ENCODE assay signal across 12 cellular contexts in the genomic region with DNA sequence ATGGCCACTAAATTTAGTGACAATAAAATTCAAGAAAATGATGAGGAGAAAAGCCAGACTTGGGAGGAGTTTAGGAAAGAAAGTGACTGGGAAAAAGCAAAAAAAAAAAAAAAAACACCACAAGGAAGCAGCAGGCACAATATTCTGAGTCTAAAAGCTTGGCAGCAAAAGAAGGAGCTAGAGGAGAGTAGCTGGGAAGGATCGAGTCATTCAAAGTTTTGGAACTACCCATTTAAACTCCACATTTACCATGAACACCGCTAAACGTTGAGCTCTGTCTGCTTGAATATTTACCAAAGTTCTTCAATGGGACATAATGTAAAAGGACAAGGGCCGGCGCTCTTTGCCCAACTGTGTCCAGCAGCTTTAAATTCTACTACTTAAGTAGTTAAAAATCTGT.
DNase-seq lines count a peak whose midpoint lies in the region; ATAC-seq, FAIRE-seq and TF ChIP-seq lines count a peak whose summit lies in the region.
"Had no signal": no experiment of that assay in that cellular context is flagged by ENCODE, and none has a peak within 500 bp of the region (broad histone marks: within the 10 kb centered on the region; RNA-seq: fewer than 3 reads in every experiment).

No MANE protein-coding gene starts in this region.

- no peaks in the 10 kb centered on the region for H3K36me3 Mint-ChIP-seq in brain

- peak overlapping the region in 3 of 5 experiments; percentile 14 to 60 (median 57) for H3K27ac Mint-ChIP-seq in brain

- peak overlapping the region in 2 of 5 experiments; percentile 3 to 63 for H3K4me3 Mint-ChIP-seq in brain

- ATAC-seq in A549 (peak in 1 of 2 experiments; percentile 20; a peak in 4 of 6 replicates), GM19467 (IDR thresholded peaks at IDR 0.05; ENCODE audit: unreplicated experiment) (no peak)

- TF ChIP-seq EP300 in A549 (IDR thresholded peaks at IDR 0.05): no peak

- FAIRE-seq in A549 (lab: Jason Lieb, UNC) (no peak), kidney (lab: Jason Lieb, UNC) (no peak), GM19239 (lab: Jason Lieb, UNC) (no peak)
- FAIRE-seq: GM18507 had no signal

- peaks cover 48% of the 10 kb centered on the region for H3K4me1 ChIP-seq in A549
- H3K4me1 ChIP-seq in muscle layer of colon (ENCODE audit: insufficient read depth, low read length): peaks cover 69% of the 10 kb centered on the region
- no peaks in the 10 kb centered on the region for H3K4me1 ChIP-seq in kidney (ENCODE audit: control insufficient read depth in 1 of 2, insufficient read depth in 1 of 2, low read depth in 1 of 2, low read length in 2 of 2)

- WGBS in A549 (ENCODE audit: missing lambda C conversion rate): 76% methylated on average over 5 of the region's 5 CpGs

- H3K9ac ChIP-seq in muscle layer of colon (ENCODE audit: low read length): no peak overlapping the region
- H3K9ac ChIP-seq in kidney (ENCODE audit: low read length in 2 of 2): no peak overlapping the region

- H3K4me2 ChIP-seq in A549: peak overlapping the region; percentile 66

- no peaks in the 10 kb centered on the region for H3K9me3 Mint-ChIP-seq in brain
- H3K9me3 Mint-ChIP-seq: type B pancreatic cell had no signal

- POLR2A ChIA-PET in A549 (lab: Yijun Ruan, JAX): interaction anchor here (0.6 kb wide), 2 partner anchors 17 to 40 kb away, joined by 3 to 5 read pairs; no protein-coding TSS in a partner anchor

- H3K9me3 ChIP-seq in A549: no peaks in the 10 kb centered on the region
- no peaks in the 10 kb centered on the region for H3K9me3 ChIP-seq in muscle layer of colon (ENCODE audit: low read length)
- no peaks in the 10 kb centered on the region for H3K9me3 ChIP-seq in kidney (ENCODE audit: control insufficient read depth in 1 of 2, low read length in 2 of 2)

- no peak for TF ChIP-seq CTCF in A549 (IDR thresholded peaks at IDR 0.05)
- no peak for TF ChIP-seq CTCF in brain (conservative IDR thresholded peaks at IDR 0.05)
- no peak for TF ChIP-seq CTCF in kidney (IDR thresholded peaks at IDR 0.05; ENCODE audit: borderline replicate concordance, extremely low read depth, insufficient read depth)

- no peaks in the 10 kb centered on the region for H3K27me3 ChIP-seq in muscle layer of colon (ENCODE audit: control insufficient read depth in 1 of 2, insufficient read depth in 2 of 2, low read length in 2 of 2)
- H3K27me3 ChIP-seq: foreskin keratinocyte had no signal

- no peak for DNase-seq in A549 (ENCODE audit: low read depth in 1 of 2, low spot score in 1 of 2)
- peak; percentile 44 for DNase-seq in EL
- no peak for DNase-seq in kidney
- DNase-seq in GM19239 (ENCODE audit: insufficient read length, low spot score): no peak
- no peak for DNase-seq in stimulated activated naive CD4-positive, alpha-beta T cell treated with Interleukin-2 at 50 U/mL for 16 hours (lab: John Stamatoyannopoulos, UW)
- DNase-seq: NK-92 treated with Interleukin-12 subunit alpha and Interleukin-12 subunit beta, amount 100 ng/mL, for 24 hours had no signal

- H3K36me3 ChIP-seq in muscle layer of colon (ENCODE audit: insufficient read depth, low read length) (no peaks in the 10 kb centered on the region), kidney (ENCODE audit: control insufficient read depth in 1 of 2, insufficient read depth in 2 of 2, low read length in 2 of 2) (no peaks in the 10 kb centered on the region)

- H3K4me3 ChIP-seq in A549 (0 out of 3 replicates have a peak overlapping the region, but pooled peaks have one; percentile 7), muscle layer of colon (ENCODE audit: low read depth in 1 of 2, low read length in 2 of 2) (no peak overlapping the region), kidney (ENCODE audit: low read length in 2 of 2) (no peak overlapping the region)

- CTCF ChIA-PET in A549 (lab: Yijun Ruan, JAX): interaction anchor here (1.4 to 2.4 kb wide), 3 partner anchors 9 to 49 kb away, joined by 4 to 5 read pairs (median 4); no protein-coding TSS in a partner anchor

- TF ChIP-seq POLR2A in A549 (IDR thresholded peaks at IDR 0.05; ENCODE audit: low read length): no peak

- peak overlapping the region; percentile 66 to 77 for H3K27ac ChIP-seq in A549
- H3K27ac ChIP-seq in muscle layer of colon (ENCODE audit: low read depth, low read length): peak overlapping the region; percentile 74
- no peak overlapping the region for H3K27ac ChIP-seq in kidney (ENCODE audit: low read depth in 2 of 2, low read length in 2 of 2)
- H3K27ac ChIP-seq: foreskin keratinocyte had no signal

- intact Hi-C loops in kidney (cut with DNase I): no loop called here

- no peak for TF ChIP-seq RAD21 in A549 (conservative IDR thresholded peaks at IDR 0.05 in 1 of 2, IDR thresholded peaks at IDR 0.05 in 1 of 2)

- H3K27me3 Mint-ChIP-seq in brain: no peaks in the 10 kb centered on the region
- H3K27me3 Mint-ChIP-seq: type B pancreatic cell had no signal

- peaks cover 57% of the 10 kb centered on the region for H3K4me1 Mint-ChIP-seq in brain

TF ChIP-seq in A549, 52 proteins besides CTCF, POLR2A, EP300 and RAD21:
- no peak for TF ChIP-seq ZSCAN20 (CRISPR knock-in tag; IDR thresholded peaks at IDR 0.05)
- TF ChIP-seq POLR2AphosphoS2 (conservative IDR thresholded peaks at IDR 0.05; ENCODE audit: low read length): no peak
- no peak for TF ChIP-seq ESRRA (IDR thresholded peaks at IDR 0.05; ENCODE audit: borderline replicate concordance, low read length)
- TF ChIP-seq MAZ (IDR thresholded peaks at IDR 0.05; ENCODE audit: borderline replicate concordance, low read depth, low read length): no peak
- TF ChIP-seq CHD4 (IDR thresholded peaks at IDR 0.05; ENCODE audit: borderline replicate concordance): no peak
- TF ChIP-seq FOXS1 (CRISPR knock-in tag; IDR thresholded peaks at IDR 0.05): no peak
- TF ChIP-seq JUN (IDR thresholded peaks at IDR 0.05): no peak
- TF ChIP-seq NFE2L2 (conservative IDR thresholded peaks at IDR 0.05; ENCODE audit: low read length): no peak
- TF ChIP-seq, protein P1, sequence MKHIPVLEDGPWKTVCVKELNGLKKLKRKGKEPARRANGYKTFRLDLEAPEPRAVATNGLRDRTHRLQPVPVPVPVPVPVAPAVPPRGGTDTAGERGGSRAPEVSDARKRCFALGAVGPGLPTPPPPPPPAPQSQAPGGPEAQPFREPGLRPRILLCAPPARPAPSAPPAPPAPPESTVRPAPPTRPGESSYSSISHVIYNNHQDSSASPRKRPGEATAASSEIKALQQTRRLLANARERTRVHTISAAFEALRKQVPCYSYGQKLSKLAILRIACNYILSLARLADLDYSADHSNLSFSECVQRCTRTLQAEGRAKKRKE (CRISPR knock-in tag; IDR thresholded peaks at IDR 0.05; ENCODE audit: low read depth): no peak
- no peak for TF ChIP-seq ZFP36 (IDR thresholded peaks at IDR 0.05; ENCODE audit: borderline replicate concordance, partially characterized antibody)
- TF ChIP-seq, protein P2, sequence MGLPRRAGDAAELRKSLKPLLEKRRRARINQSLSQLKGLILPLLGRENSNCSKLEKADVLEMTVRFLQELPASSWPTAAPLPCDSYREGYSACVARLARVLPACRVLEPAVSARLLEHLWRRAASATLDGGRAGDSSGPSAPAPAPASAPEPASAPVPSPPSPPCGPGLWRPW (IDR thresholded peaks at IDR 0.05): no peak
- TF ChIP-seq CHD2 (IDR thresholded peaks at IDR 0.05; ENCODE audit: low read length, partially characterized antibody): no peak
- TF ChIP-seq, protein P3, sequence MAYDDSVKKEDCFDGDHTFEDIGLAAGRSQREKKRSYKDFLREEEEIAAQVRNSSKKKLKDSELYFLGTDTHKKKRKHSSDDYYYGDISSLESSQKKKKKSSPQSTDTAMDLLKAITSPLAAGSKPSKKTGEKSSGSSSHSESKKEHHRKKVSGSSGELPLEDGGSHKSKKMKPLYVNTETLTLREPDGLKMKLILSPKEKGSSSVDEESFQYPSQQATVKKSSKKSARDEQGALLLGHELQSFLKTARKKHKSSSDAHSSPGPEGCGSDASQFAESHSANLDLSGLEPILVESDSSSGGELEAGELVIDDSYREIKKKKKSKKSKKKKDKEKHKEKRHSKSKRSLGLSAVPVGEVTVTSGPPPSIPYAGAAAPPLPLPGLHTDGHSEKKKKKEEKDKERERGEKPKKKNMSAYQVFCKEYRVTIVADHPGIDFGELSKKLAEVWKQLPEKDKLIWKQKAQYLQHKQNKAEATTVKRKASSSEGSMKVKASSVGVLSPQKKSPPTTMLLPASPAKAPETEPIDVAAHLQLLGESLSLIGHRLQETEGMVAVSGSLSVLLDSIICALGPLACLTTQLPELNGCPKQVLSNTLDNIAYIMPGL (CRISPR knock-in tag; IDR thresholded peaks at IDR 0.05; ENCODE audit: borderline replicate concordance): no peak

Comparison
In these comparisons a context has a peak if more than half of its experiments do, and no peak if none do; other contexts are left out.
1. H3K27ac ChIP-seq: peak in A549 (2 of 2) and muscle layer of colon (single experiment); none in kidney (0 of 2).